ENCODE assay signal across 8 cellular contexts in the genomic region with DNA sequence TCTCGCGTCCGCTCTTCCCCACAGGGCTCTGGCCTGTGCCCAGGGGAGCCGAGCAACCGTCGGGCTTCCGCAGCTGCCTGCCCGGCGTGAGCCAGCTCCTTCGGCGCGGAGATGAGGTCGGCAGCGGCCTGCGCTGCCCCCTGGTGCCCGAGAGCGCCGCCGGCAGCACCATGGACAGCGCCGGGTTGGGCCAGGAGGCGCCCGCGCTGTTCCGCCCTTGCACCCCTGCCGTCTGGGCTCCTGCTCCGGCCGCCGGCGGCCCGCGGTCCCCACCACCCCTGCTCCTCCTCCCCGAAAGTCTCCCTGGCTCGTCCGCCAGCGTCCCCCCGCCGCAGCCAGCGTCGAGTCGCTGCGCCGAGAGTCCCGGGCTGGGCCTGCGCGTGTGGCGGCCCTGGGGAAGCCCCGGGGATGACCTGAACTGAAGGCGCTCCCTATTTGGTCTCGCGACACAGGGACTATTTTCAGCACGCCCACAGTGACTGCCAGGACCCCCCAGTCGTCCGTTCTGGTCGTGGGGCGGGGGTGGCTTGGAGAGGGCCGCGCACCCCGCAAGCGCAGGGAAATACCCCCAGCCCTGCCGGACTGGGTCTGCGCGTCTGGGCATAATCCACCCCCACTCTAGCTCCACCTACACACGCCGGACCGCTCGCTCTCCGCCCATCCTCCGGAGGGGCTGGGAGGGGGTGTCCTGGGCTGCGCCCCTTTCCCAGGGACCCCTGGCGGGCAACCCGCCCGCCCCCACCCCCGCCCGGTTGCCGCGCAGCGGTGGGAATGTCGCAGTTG. TPM values are rescaled to one million over a fixed set of nuclear protein-coding genes. Genes with fewer than 3 reads are reported as not detected.
DNase-seq lines count a peak whose midpoint lies in the region; ATAC-seq and TF ChIP-seq lines count a peak whose summit lies in the region.

No MANE protein-coding gene starts in this region.

- no peak overlapping the region for H2AFZ ChIP-seq in PC-9
- no peak overlapping the region for H2AFZ ChIP-seq in neuron (ENCODE audit: low read depth, low read length)

- peaks cover 0 to 1% of the 10 kb centered on the region in 2 donors for H3K36me3 Mint-ChIP-seq in activated T-cell treated with anti-CD3 and anti-CD28 coated beads, Interleukin-2, amount 50 U/mL, for 72 hours (ENCODE audit: insufficient read depth in 2 of 2)

- H3K4me3 ChIP-seq in PC-9 (peak overlapping the region; percentile 42; the same call in 1 of the 2 replicates), neuron (ENCODE audit: low read length) (peak overlapping the region; percentile 56)

- no TSS peak for BruUV-seq in PC-9 (replicated peaks; lab: Mats Ljungman, UMichigan)

- peaks cover 68% of the 10 kb centered on the region for H3K27me3 Mint-ChIP-seq in activated T-cell treated with anti-CD3 and anti-CD28 coated beads, Interleukin-2, amount 50 U/mL, for 72 hours (ENCODE audit: low read depth)

- intact Hi-C loops in PC-9 (cut with micrococcal nuclease; ENCODE audit: unreplicated experiment), result loop anchor here (1.0 to 5.0 kb wide), 4 partner anchors 136 to 402 kb away; no protein-coding TSS in a partner anchor

- H3F3A ChIP-seq in PC-9 (ENCODE audit: insufficient read depth, low read depth), result no peaks in the 10 kb centered on the region; the same call in 1 of the 2 replicates

- peak; percentile 80 to 83 for ATAC-seq in activated T-cell treated with anti-CD3 and anti-CD28 coated beads, Interleukin-2, amount 50 U/mL, for 72 hours (replicated peaks in 1 of 2)

- H3K27me3 ChIP-seq in PC-9 (ENCODE audit: insufficient read depth, low read depth) (peaks cover 17% of the 10 kb centered on the region), neuron (ENCODE audit: insufficient read depth, low read length) (no peaks in the 10 kb centered on the region)

- H3K9me3 ChIP-seq in PC-9 (ENCODE audit: insufficient read depth, low read depth) (no peaks in the 10 kb centered on the region), neuron (ENCODE audit: low read length) (no peaks in the 10 kb centered on the region)

- peak overlapping the region in 1 of 2 donors; percentile 40 for H3K4me3 Mint-ChIP-seq in activated T-cell treated with anti-CD3 and anti-CD28 coated beads, Interleukin-2, amount 50 U/mL, for 72 hours

- CTCF ChIA-PET in PC-9 (lab: Charles Lee), result interaction anchor here (0.6 to 1.0 kb wide), 10 partner anchors 11 to 204 kb away, joined by 3 to 10 read pairs (median 5); no protein-coding TSS in a partner anchor

- peak; percentile 68 for TF ChIP-seq CTCF in PC-9 (conservative IDR thresholded peaks at IDR 0.05)

- H3K4me1 ChIP-seq in PC-9 (replicated peaks; ENCODE audit: insufficient read depth), result no peaks in the 10 kb centered on the region
- peaks cover 56% of the 10 kb centered on the region for H3K4me1 ChIP-seq in neuron (ENCODE audit: insufficient read depth, low read length)

- H3K36me3 ChIP-seq in PC-9 (ENCODE audit: low read depth) (no peaks in the 10 kb centered on the region), neuron (ENCODE audit: insufficient read depth, low read length) (peaks cover 2% of the 10 kb centered on the region)

- H3K4me2 ChIP-seq in PC-9, result peak overlapping the region; percentile 63

- H3K9me3 Mint-ChIP-seq in activated T-cell treated with anti-CD3 and anti-CD28 coated beads, Interleukin-2, amount 50 U/mL, for 72 hours, result no peaks in the 10 kb centered on the region

- H3K79me2 ChIP-seq in PC-9 (ENCODE audit: low read depth), result no peaks in the 10 kb centered on the region

- POLR2A ChIA-PET in PC-9 (lab: Charles Lee; ENCODE audit: unreplicated experiment), result interaction anchor here (0.6 kb wide), 1 partner anchor 100 kb away, joined by 5 read pairs; no protein-coding TSS in a partner anchor

- DNase-seq in SKM-1 treated with dmso at 0.1 percent for 144 hours (lab: John Stamatoyannopoulos, UW; ENCODE audit: unreplicated experiment) (peak; percentile 68), SKM-1 (lab: John Stamatoyannopoulos, UW; ENCODE audit: unreplicated experiment) (no peak), HT1080 (ENCODE audit: low read depth) (peak; percentile 75), PC-9 (peak; percentile 47 to 82), fibroblast of peridontal ligament (ENCODE audit: extremely low read depth) (peak; percentile 68), substantia nigra (lab: John Stamatoyannopoulos, UW) (peak in 42 of 49 donors; percentile 8 to 78 (median 48))
- peak; percentile 87 to 90 for DNase-seq in activated T-cell treated with anti-CD3 and anti-CD28 coated beads, Interleukin-2, amount 50 U/mL, for 72 hours

- no peak overlapping the region for H3K27ac Mint-ChIP-seq in activated T-cell treated with anti-CD3 and anti-CD28 coated beads, Interleukin-2, amount 50 U/mL, for 72 hours

- peaks cover 16% of the 10 kb centered on the region for H3K4me1 Mint-ChIP-seq in activated T-cell treated with anti-CD3 and anti-CD28 coated beads, Interleukin-2, amount 50 U/mL, for 72 hours (ENCODE audit: low read depth)

- no peaks in the 10 kb centered on the region for H3K9me2 ChIP-seq in PC-9 (ENCODE audit: insufficient read depth)

- H3K27ac ChIP-seq in PC-9, result no peak overlapping the region
- H3K27ac ChIP-seq in substantia nigra (ENCODE audit: low read depth, low read length, poor library complexity, severe bottlenecking), result no peak overlapping the region

- H4K20me1 ChIP-seq in PC-9 (ENCODE audit: insufficient read depth), result no peaks in the 10 kb centered on the region

RNA-seq across cellular contexts. Expression of a gene that starts 1.3 kb away (rescaled TPM):
- not detected in 2 replicates for total RNA-seq in HT1080 (2014; rRNA removed; shearing (Covaris generic))
- not detected in 2 replicates for polyA plus RNA-seq in HT1080 (2015; cell fraction: cytosol; rRNA removed)
- polyA plus RNA-seq in HT1080 (2015; cell fraction: nucleus; rRNA removed), result not detected in 2 replicates
- total RNA-seq in PC-9 (2021), result not detected in 2 replicates
- total RNA-seq in activated T-cell treated with anti-CD3 and anti-CD28 coated beads, Interleukin-2, amount 50 U/mL, for 72 hours, result not detected

RNA-seq across cellular contexts. Expression of a gene that starts 9.5 kb away (rescaled TPM):
- total RNA-seq in HT1080 (2014; rRNA removed; shearing (Covaris generic)), result 125 and 142 TPM in 2 replicates
- 59.4 and 65.0 TPM in 2 replicates for polyA plus RNA-seq in HT1080 (2015; cell fraction: cytosol; rRNA removed)
- 32.2 and 36.9 TPM in 2 replicates for polyA plus RNA-seq in HT1080 (2015; cell fraction: nucleus; rRNA removed)
- 43.9 and 44.3 TPM in 2 replicates for total RNA-seq in PC-9 (2021)
- total RNA-seq in activated T-cell treated with anti-CD3 and anti-CD28 coated beads, Interleukin-2, amount 50 U/mL, for 72 hours, result 10 to 100 TPM; 39.5 to 46.9 TPM

RNA-seq across cellular contexts. Expression of a gene that starts 15.6 kb away (rescaled TPM):
- total RNA-seq in HT1080 (2014; rRNA removed; shearing (Covaris generic)), result 1.9 and 3.4 TPM in 2 replicates
- polyA plus RNA-seq in HT1080 (2015; cell fraction: cytosol; rRNA removed), result 4.3 and 4.5 TPM in 2 replicates
- polyA plus RNA-seq in HT1080 (2015; cell fraction: nucleus; rRNA removed), result 3.0 and 4.6 TPM in 2 replicates
- total RNA-seq in PC-9 (2021), result 7.9 and 8.0 TPM in 2 replicates
- 1 to 10 TPM in 1 of 2 donors, under 1 TPM in 1; 0.62 to 1.6 TPM for total RNA-seq in activated T-cell treated with anti-CD3 and anti-CD28 coated beads, Interleukin-2, amount 50 U/mL, for 72 hours

RNA-seq across cellular contexts. Expression of a gene that starts 39.4 kb away (rescaled TPM):
- 0.32 and 0.84 TPM in 2 replicates for total RNA-seq in HT1080 (2014; rRNA removed; shearing (Covaris generic))
- polyA plus RNA-seq in HT1080 (2015; cell fraction: cytosol; rRNA removed), result 0.34 and 0.88 TPM in 2 replicates
- polyA plus RNA-seq in HT1080 (2015; cell fraction: nucleus; rRNA removed), result 11.3 and 30.5 TPM in 2 replicates
- total RNA-seq in PC-9 (2021), result 49.3 and 53.1 TPM in 2 replicates
- 10 to 100 TPM in 1 of 2 donors, 1 to 10 TPM in 1; 9.5 to 14.9 TPM for total RNA-seq in activated T-cell treated with anti-CD3 and anti-CD28 coated beads, Interleukin-2, amount 50 U/mL, for 72 hours

RNA-seq across cellular contexts. Expression of a gene that starts 45.9 kb away (rescaled TPM):
- total RNA-seq in HT1080 (2014; rRNA removed; shearing (Covaris generic)), result 181 and 193 TPM in 2 replicates
- polyA plus RNA-seq in HT1080 (2015; cell fraction: cytosol; rRNA removed), result 274 and 313 TPM in 2 replicates
- 98.5 and 99.4 TPM in 2 replicates for polyA plus RNA-seq in HT1080 (2015; cell fraction: nucleus; rRNA removed)
- 408 and 447 TPM in 2 replicates for total RNA-seq in PC-9 (2021)
- 100 to 1,000 TPM; 507 to 537 TPM for total RNA-seq in activated T-cell treated with anti-CD3 and anti-CD28 coated beads, Interleukin-2, amount 50 U/mL, for 72 hours
